In genomic region chr2:188975497-188976102, GRCh38 we compare ENCODE assay signal across 10 cellular contexts. TPM values are rescaled to one million over a fixed set of nuclear protein-coding genes. Genes with fewer than 3 reads are reported as not detected.
DNase-seq lines count a peak whose midpoint lies in the region; TF ChIP-seq lines count a peak whose summit lies in the region.
"Had no signal": no experiment of that assay in that cellular context is flagged by ENCODE, and none has a peak within 500 bp of the region (broad histone marks: within the 10 kb centered on the region; RNA-seq: fewer than 3 reads in every experiment).

No MANE protein-coding gene starts in this region.

- no peaks in the 10 kb centered on the region for H3K36me3 Mint-ChIP-seq in activated CD4-positive, alpha-beta memory T cell treated with anti-CD3 and anti-CD28 coated beads for 36 hours
- H3K36me3 Mint-ChIP-seq in CD14-positive monocyte = no peaks in the 10 kb centered on the region

- CTCF ChIA-PET in activated CD4-positive, alpha-beta memory T cell treated with anti-CD3 and anti-CD28 coated beads for 36 hours (lab: Charles Lee) = interaction anchor here (1.2 kb wide), 1 partner anchor 451 kb away, joined by 5 read pairs; no protein-coding TSS in a partner anchor

- H3K27me3 Mint-ChIP-seq in activated CD4-positive, alpha-beta memory T cell treated with anti-CD3 and anti-CD28 coated beads for 36 hours = peaks cover 4% of the 10 kb centered on the region
- H3K27me3 Mint-ChIP-seq in CD14-positive monocyte (ENCODE audit: low read depth in 3 of 3) = peaks cover 0 to 2% (median 0%) of the 10 kb centered on the region in 3 donors

- H3K4me3 Mint-ChIP-seq in activated CD4-positive, alpha-beta memory T cell treated with anti-CD3 and anti-CD28 coated beads for 36 hours = no peak overlapping the region
- H3K4me3 Mint-ChIP-seq in CD14-positive monocyte = no peak overlapping the region
- H3K4me3 Mint-ChIP-seq: activated T-helper 1 cell treated with anti-CD3 and anti-CD28 coated beads, Interleukin-12 subunit alpha, Interleukin-12 subunit beta, Interleukin-2, Interleukin-4 antibody, amounts not matched to agents 30 ng/mL and 10 ng/mL and 1 ng/mL, durations not matched to agents 14 hours and 24 hours and 36 hours had no signal

- DNase-seq in AG08396 (ENCODE audit: low spot score) (peak; percentile 65), Peyer's patch (no peak), cardiac muscle cell (ENCODE audit: low read depth in 1 of 2, low spot score in 1 of 2) (peak in 1 of 2 donors; percentile 98), osteoblast (ENCODE audit: insufficient read length, low spot score, missing footprints) (peak; percentile 47), CD14-positive monocyte (ENCODE audit: low spot score) (no peak)
- DNase-seq in activated CD4-positive, alpha-beta memory T cell treated with anti-CD3 and anti-CD28 coated beads for 36 hours = no peak
- DNase-seq in activated CD4-positive, alpha-beta T cell treated with anti-CD3 and anti-CD28 coated beads for 1 hour = no peak
- DNase-seq in stimulated activated CD8-positive, alpha-beta memory T cell treated with anti-CD3 and anti-CD28 coated beads, Interleukin-4, amount 100 ng/mL, for 48 hours = no peak

- POLR2A ChIA-PET in activated CD4-positive, alpha-beta memory T cell treated with anti-CD3 and anti-CD28 coated beads for 36 hours (lab: Charles Lee) = no interaction called here

- H3K27me3 ChIP-seq in Peyer's patch (no peaks in the 10 kb centered on the region), cardiac muscle cell (no peaks in the 10 kb centered on the region), osteoblast (ENCODE audit: insufficient read depth, low read length) (no peaks in the 10 kb centered on the region)
- H3K27me3 ChIP-seq: SJCRH30 had no signal

- TF ChIP-seq POLR2A in Peyer's patch (IDR thresholded peaks at IDR 0.05) = peak in 1 of 2 donors; percentile 24

- TF ChIP-seq CTCF in Peyer's patch (IDR thresholded peaks at IDR 0.05) = no peak
- no peak for TF ChIP-seq CTCF in cardiac muscle cell (IDR thresholded peaks at IDR 0.05; ENCODE audit: low read depth, low read length)
- no peak for TF ChIP-seq CTCF in osteoblast (IDR thresholded peaks at IDR 0.05; ENCODE audit: extremely low read depth, low read depth, low read length)
- TF ChIP-seq CTCF in CD14-positive monocyte (IDR thresholded peaks at IDR 0.05) = no peak

- intact Hi-C loops in activated CD4-positive, alpha-beta memory T cell treated with anti-CD3 and anti-CD28 coated beads for 36 hours (cut with micrococcal nuclease) = loop anchor here (5.0 kb wide), 2 partner anchors 208 to 327 kb away; no protein-coding TSS in a partner anchor
- intact Hi-C loops in CD14-positive monocyte (cut with micrococcal nuclease) = no loop called here

- H2AFZ ChIP-seq in osteoblast (ENCODE audit: low read length) = no peak overlapping the region

- no peaks in the 10 kb centered on the region for H3K36me3 ChIP-seq in Peyer's patch
- no peaks in the 10 kb centered on the region for H3K36me3 ChIP-seq in cardiac muscle cell
- H3K36me3 ChIP-seq in osteoblast (ENCODE audit: insufficient read depth, low read length) = peaks cover 8% of the 10 kb centered on the region
- H3K36me3 ChIP-seq: SJCRH30 had no signal

- H3K4me1 Mint-ChIP-seq in activated CD4-positive, alpha-beta memory T cell treated with anti-CD3 and anti-CD28 coated beads for 36 hours (ENCODE audit: low read depth) = peaks cover 13% of the 10 kb centered on the region
- no peaks in the 10 kb centered on the region for H3K4me1 Mint-ChIP-seq in CD14-positive monocyte

- peaks cover 63% of the 10 kb centered on the region for H3K79me2 ChIP-seq in osteoblast (ENCODE audit: insufficient read depth, low read length)

- peak overlapping the region; percentile 94 for H3K4me2 ChIP-seq in osteoblast (ENCODE audit: insufficient read depth, low read length)

- no peaks in the 10 kb centered on the region for H4K20me1 ChIP-seq in osteoblast (ENCODE audit: insufficient read depth, low read length)

- H3K27ac Mint-ChIP-seq in activated CD4-positive, alpha-beta memory T cell treated with anti-CD3 and anti-CD28 coated beads for 36 hours = no peak overlapping the region
- no peak overlapping the region for H3K27ac Mint-ChIP-seq in CD14-positive monocyte
- H3K27ac Mint-ChIP-seq: activated T-helper 1 cell treated with anti-CD3 and anti-CD28 coated beads, Interleukin-12 subunit alpha, Interleukin-12 subunit beta, Interleukin-2, Interleukin-4 antibody, amounts not matched to agents 30 ng/mL and 10 ng/mL and 1 ng/mL, durations not matched to agents 14 hours and 24 hours and 36 hours had no signal

- H3K27ac ChIP-seq in Peyer's patch (peak overlapping the region in 3 of 4 donors; percentile 17 to 82 (median 62)), cardiac muscle cell (no peak overlapping the region), osteoblast (ENCODE audit: low read depth, low read length) (peak overlapping the region; percentile 93)
- H3K27ac ChIP-seq: SJCRH30 had no signal

- H3K9me3 Mint-ChIP-seq in activated CD4-positive, alpha-beta memory T cell treated with anti-CD3 and anti-CD28 coated beads for 36 hours = no peaks in the 10 kb centered on the region
- H3K9me3 Mint-ChIP-seq in CD14-positive monocyte = peaks cover 0 to 4% (median 0%) of the 10 kb centered on the region in 7 donors
- H3K9me3 Mint-ChIP-seq: activated T-helper 1 cell treated with anti-CD3 and anti-CD28 coated beads, Interleukin-12 subunit alpha, Interleukin-12 subunit beta, Interleukin-2, Interleukin-4 antibody, amounts not matched to agents 30 ng/mL and 10 ng/mL and 1 ng/mL, durations not matched to agents 14 hours and 24 hours and 36 hours had no signal

- H3K4me1 ChIP-seq in Peyer's patch (no peaks in the 10 kb centered on the region), cardiac muscle cell (ENCODE audit: low read depth) (peaks cover 23% of the 10 kb centered on the region), osteoblast (ENCODE audit: insufficient read depth, low read length) (peaks cover 49% of the 10 kb centered on the region)

- no peaks in the 10 kb centered on the region for H3K9me3 ChIP-seq in Peyer's patch
- H3K9me3 ChIP-seq in cardiac muscle cell (ENCODE audit: low read depth) = no peaks in the 10 kb centered on the region
- no peaks in the 10 kb centered on the region for H3K9me3 ChIP-seq in osteoblast (ENCODE audit: low read depth, low read length)
- H3K9me3 ChIP-seq: SJCRH30 had no signal

- H3K4me3 ChIP-seq in Peyer's patch (peak overlapping the region; percentile 23 to 43 (median 33)), cardiac muscle cell (peak overlapping the region; percentile 8), osteoblast (ENCODE audit: insufficient read depth, low read length) (peak overlapping the region; percentile 78)
- H3K4me3 ChIP-seq: SJCRH30 had no signal

RNA-seq across cellular contexts. Expression of gene COL3A1, which starts 1.4 kb away (rescaled TPM):
- 100 to 1,000 TPM in 1 of 4 donors, 10 to 100 TPM in 3; 33.9 to 317 (median 69.9) TPM for total RNA-seq in Peyer's patch
- total RNA-seq in cardiac muscle cell = 155 and 216 TPM in 2 replicates
- 107 and 159 TPM in 2 replicates for polyA plus RNA-seq in cardiac muscle cell
- 3,160 and 5,672 TPM in 2 replicates for total RNA-seq in osteoblast
- not detected for total RNA-seq in activated CD4-positive, alpha-beta memory T cell treated with anti-CD3 and anti-CD28 coated beads for 36 hours
- polyA plus RNA-seq in CD14-positive monocyte = not detected

Comparison
In these comparisons a context has a peak if more than half of its experiments do, and no peak if none do; other contexts are left out.
1. DNase-seq: peak in AG08396 (single experiment) and osteoblast (single experiment); none in Peyer's patch (0 of 3), activated CD4-positive, alpha-beta memory T cell treated with anti-CD3 and anti-CD28 coated beads for 36 hours (single experiment), CD14-positive monocyte (single experiment), activated CD4-positive, alpha-beta T cell treated with anti-CD3 and anti-CD28 coated beads for 1 hour (single experiment) and stimulated activated CD8-positive, alpha-beta memory T cell treated with anti-CD3 and anti-CD28 coated beads, Interleukin-4, amount 100 ng/mL, for 48 hours (single experiment).
2. H3K4me3 ChIP-seq: peak in every context shown above with its lines; median percentile 78 in osteoblast; 33 in Peyer's patch; 8 in cardiac muscle cell.
3. RNA of gene COL3A1, which starts 1.4 kb away (total RNA-seq): 3,160 to 5,672 TPM in osteoblast, 155 to 216 TPM in cardiac muscle cell and 33.9 to 317 TPM in Peyer's patch; not detected in activated CD4-positive, alpha-beta memory T cell treated with anti-CD3 and anti-CD28 coated beads for 36 hours; every median in the first group is over 10 times any median in the second.